In the genomic region with DNA sequence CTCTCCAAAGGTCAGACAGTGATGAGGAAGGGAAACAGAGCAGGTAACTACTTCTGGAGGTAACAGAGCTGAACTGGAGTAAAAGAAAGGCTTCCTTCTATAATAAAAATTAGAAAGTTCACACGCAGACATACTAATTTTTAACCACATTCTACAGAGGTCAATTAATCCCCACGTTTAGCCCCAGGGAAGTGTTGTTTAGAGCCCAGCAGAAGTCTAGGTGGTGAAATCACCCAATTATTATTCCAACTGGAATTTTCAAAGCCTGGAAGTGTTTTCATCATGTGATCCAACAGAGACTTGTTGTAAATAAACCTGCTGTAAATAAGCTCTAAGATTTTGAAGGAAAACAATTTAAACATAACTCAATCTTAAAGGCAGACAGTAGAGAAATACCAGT, we compare ENCODE assay signal across 22 cellular contexts.
"Had no signal": no experiment of that assay in that cellular context is flagged by ENCODE, and none has a peak within 500 bp of the region (broad histone marks: within the 10 kb centered on the region; RNA-seq: fewer than 3 reads in every experiment).

No MANE protein-coding gene starts in this region.

- H3K27ac ChIP-seq: Peyer's patch, SJSA1 had no signal

- DNase-seq: activated CD4-positive, alpha-beta T cell treated with anti-CD3 and anti-CD28 coated beads for 36 hours; activated CD4-positive, alpha-beta T cell treated with anti-CD3 and anti-CD28 coated beads, Interleukin-2, amount 10 ng/mL, durations not matched to agents 7 days and 5 days; activated CD4-positive, alpha-beta T cell treated with anti-CD3 and anti-CD28 coated beads, Interleukin-2, amount 50 U/mL, for 48 hours; activated CD8-positive, alpha-beta T cell treated with anti-CD3 and anti-CD28 coated beads, Interleukin-2, amount 10 ng/mL, durations not matched to agents 7 days and 5 days; activated gamma-delta T cell treated with Interleukin-2 at 50 U/mL for 16 hours; activated naive CD4-positive, alpha-beta T cell treated with anti-CD3 and anti-CD28 coated beads, Interleukin-2, amount 10 ng/mL, durations not matched to agents 7 days and 5 days; activated naive CD8-positive, alpha-beta T cell treated with anti-CD3 and anti-CD28 coated beads, Interleukin-2, amount 50 U/mL, for 24 hours; activated T-cell treated with anti-CD3 and anti-CD28 coated beads, Interleukin-2, amount 50 U/mL, for 4 hours; anterior cingulate cortex; central memory CD4-positive, alpha-beta T cell; NCI-H1048; NCI-H1436 treated with DMSO at 0.1 percent for 48 hours; NCI-H1694 treated with DMSO at 0.1 percent for 48 hours; NCI-H2029; NCI-H345; NCI-H524 treated with DMSO at 0.1 percent for 48 hours; PC-3; Peyer's patch; RPMI8226; SHP77 treated with DMSO at 0.1 percent for 48 hours; SK-N-SH had no signal

- H3K9me3 ChIP-seq: Peyer's patch, SJSA1, SK-N-SH had no signal

- H3K4me3 ChIP-seq: Peyer's patch, SJSA1 had no signal

- H3K36me3 ChIP-seq: Peyer's patch, SJSA1 had no signal

- H3K4me1 ChIP-seq: Peyer's patch, SJSA1 had no signal
